ENCODE assay signal across 1 cellular context in genomic region chr20:58550661-58551060, GRCh38.
TF ChIP-seq lines count a peak whose summit lies in the region.

No MANE protein-coding gene starts in this region.

TF ChIP-seq in IMR-90, 13 proteins besides CTCF, POLR2A, EP300 and RAD21:
- no peak for TF ChIP-seq RFX5 (IDR thresholded peaks at IDR 0.05; ENCODE audit: low read depth, low read length)
- no peak for TF ChIP-seq MAFK (IDR thresholded peaks at IDR 0.05; ENCODE audit: low read depth, low read length)
- peak; percentile 68 for TF ChIP-seq FOS (IDR thresholded peaks at IDR 0.05; ENCODE audit: low read depth, low read length)
- TF ChIP-seq BHLHE40 (IDR thresholded peaks at IDR 0.05; ENCODE audit: low read depth, low read length): peak; percentile 34; the same call in 1 of the 2 replicates
- TF ChIP-seq NFE2L2 (IDR thresholded peaks at IDR 0.05; ENCODE audit: low read depth, low read length): no peak
- TF ChIP-seq CHD1 (IDR thresholded peaks at IDR 0.05; ENCODE audit: low read depth, low read length): no peak
- TF ChIP-seq MXI1 (IDR thresholded peaks at IDR 0.05; ENCODE audit: borderline replicate concordance, low read depth, low read length): no peak
- TF ChIP-seq SMC3 (IDR thresholded peaks at IDR 0.05; ENCODE audit: low read depth, low read length): peak; percentile 22; the same call in 1 of the 2 replicates
- TF ChIP-seq, protein P1, sequence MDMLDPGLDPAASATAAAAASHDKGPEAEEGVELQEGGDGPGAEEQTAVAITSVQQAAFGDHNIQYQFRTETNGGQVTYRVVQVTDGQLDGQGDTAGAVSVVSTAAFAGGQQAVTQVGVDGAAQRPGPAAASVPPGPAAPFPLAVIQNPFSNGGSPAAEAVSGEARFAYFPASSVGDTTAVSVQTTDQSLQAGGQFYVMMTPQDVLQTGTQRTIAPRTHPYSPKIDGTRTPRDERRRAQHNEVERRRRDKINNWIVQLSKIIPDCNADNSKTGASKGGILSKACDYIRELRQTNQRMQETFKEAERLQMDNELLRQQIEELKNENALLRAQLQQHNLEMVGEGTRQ (IDR thresholded peaks at IDR 0.05; ENCODE audit: low read depth, low read length): no peak
- TF ChIP-seq MAZ (IDR thresholded peaks at IDR 0.05; ENCODE audit: borderline replicate concordance, low read depth, low read length): peak; percentile 76
- TF ChIP-seq ELK1 (IDR thresholded peaks at IDR 0.05; ENCODE audit: borderline replicate concordance, low read depth, low read length): no peak
- no peak for TF ChIP-seq CEBPB (IDR thresholded peaks at IDR 0.05; ENCODE audit: low read depth, low read length)
- TF ChIP-seq RCOR1 (IDR thresholded peaks at IDR 0.05; ENCODE audit: insufficient replicate concordance, low read length): no peak
